In genomic region chr3:124391774-124392173, GRCh38 we compare ENCODE assay signal across 1 cellular context.
TF ChIP-seq lines count a peak whose summit lies in the region.

No MANE protein-coding gene starts in this region.

TF ChIP-seq in HCT116, 20 proteins besides CTCF, POLR2A, EP300 and RAD21 (continued from another document):
- TF ChIP-seq, protein P1, sequence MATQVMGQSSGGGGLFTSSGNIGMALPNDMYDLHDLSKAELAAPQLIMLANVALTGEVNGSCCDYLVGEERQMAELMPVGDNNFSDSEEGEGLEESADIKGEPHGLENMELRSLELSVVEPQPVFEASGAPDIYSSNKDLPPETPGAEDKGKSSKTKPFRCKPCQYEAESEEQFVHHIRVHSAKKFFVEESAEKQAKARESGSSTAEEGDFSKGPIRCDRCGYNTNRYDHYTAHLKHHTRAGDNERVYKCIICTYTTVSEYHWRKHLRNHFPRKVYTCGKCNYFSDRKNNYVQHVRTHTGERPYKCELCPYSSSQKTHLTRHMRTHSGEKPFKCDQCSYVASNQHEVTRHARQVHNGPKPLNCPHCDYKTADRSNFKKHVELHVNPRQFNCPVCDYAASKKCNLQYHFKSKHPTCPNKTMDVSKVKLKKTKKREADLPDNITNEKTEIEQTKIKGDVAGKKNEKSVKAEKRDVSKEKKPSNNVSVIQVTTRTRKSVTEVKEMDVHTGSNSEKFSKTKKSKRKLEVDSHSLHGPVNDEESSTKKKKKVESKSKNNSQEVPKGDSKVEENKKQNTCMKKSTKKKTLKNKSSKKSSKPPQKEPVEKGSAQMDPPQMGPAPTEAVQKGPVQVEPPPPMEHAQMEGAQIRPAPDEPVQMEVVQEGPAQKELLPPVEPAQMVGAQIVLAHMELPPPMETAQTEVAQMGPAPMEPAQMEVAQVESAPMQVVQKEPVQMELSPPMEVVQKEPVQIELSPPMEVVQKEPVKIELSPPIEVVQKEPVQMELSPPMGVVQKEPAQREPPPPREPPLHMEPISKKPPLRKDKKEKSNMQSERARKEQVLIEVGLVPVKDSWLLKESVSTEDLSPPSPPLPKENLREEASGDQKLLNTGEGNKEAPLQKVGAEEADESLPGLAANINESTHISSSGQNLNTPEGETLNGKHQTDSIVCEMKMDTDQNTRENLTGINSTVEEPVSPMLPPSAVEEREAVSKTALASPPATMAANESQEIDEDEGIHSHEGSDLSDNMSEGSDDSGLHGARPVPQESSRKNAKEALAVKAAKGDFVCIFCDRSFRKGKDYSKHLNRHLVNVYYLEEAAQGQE (IDR thresholded peaks at IDR 0.05; ENCODE audit: low read depth), result no peak
- TF ChIP-seq YY1 (IDR thresholded peaks at IDR 0.05; ENCODE audit: extremely low read depth, insufficient replicate concordance, low read depth, low read length) (no peak), SP1 (IDR thresholded peaks at IDR 0.05; ENCODE audit: low read depth) (no peak)
TF ChIP-seq in HCT116: peak in this region for 0.
